ENCODE assay signal across 18 cellular contexts in the genomic region with DNA sequence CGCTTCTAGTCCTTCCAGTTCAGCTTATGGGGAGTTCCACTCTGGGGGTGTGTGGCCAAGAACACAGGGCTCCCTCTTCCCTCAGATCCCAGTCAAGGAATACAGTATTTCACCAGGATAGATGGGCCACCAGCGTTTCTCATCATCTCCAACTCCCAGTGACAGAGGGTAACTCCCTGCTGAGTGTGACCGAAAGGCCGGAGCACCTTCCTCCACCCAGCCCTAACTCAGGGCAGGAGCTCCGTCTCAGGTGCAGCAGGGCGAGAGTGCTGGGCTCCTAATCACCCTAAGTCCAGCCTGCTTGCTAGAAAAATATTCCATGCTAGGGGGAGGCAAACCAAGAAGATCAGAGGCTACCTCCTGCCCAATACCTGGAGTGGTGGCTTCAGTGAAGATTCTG.
A peak's percentile ranks its signal among the peaks of the same experiment; 100 is the strongest.
DNase-seq lines count a peak whose midpoint lies in the region; ATAC-seq lines count a peak whose summit lies in the region.
"Had no signal": no experiment of that assay in that cellular context is flagged by ENCODE, and none has a peak within 500 bp of the region (broad histone marks: within the 10 kb centered on the region; RNA-seq: fewer than 3 reads in every experiment).

No MANE protein-coding gene starts in this region.

- no peak for ATAC-seq in GM18873 (IDR thresholded peaks at IDR 0.05; ENCODE audit: low FRiP score, unreplicated experiment)
- no peak for ATAC-seq in GM21526 (IDR thresholded peaks at IDR 0.05; ENCODE audit: low FRiP score, unreplicated experiment)
- ATAC-seq: natural killer cell; stimulated activated naive CD8-positive, alpha-beta T cell treated with anti-CD3 and anti-CD28 coated beads, Interleukin-15, amount 100 ng/mL, for 72 hours had no signal

- peak overlapping the region; percentile 97 for H3K27ac ChIP-seq in caudate nucleus (ENCODE audit: low read depth, low read length)
- H3K27ac ChIP-seq in temporal lobe (ENCODE audit: low read depth, low read length), result peak overlapping the region; percentile 93
- H3K27ac ChIP-seq: epithelial cell of prostate, parathyroid adenoma had no signal

- peak; percentile 0 for DNase-seq in activated naive CD4-positive, alpha-beta T cell treated with anti-CD3 and anti-CD28 coated beads, Interleukin-2, amount 50 U/mL, for 16 hours
- DNase-seq in activated naive CD4-positive, alpha-beta T cell treated with Interleukin-2 at 50 U/mL for 16 hours, result no peak
- DNase-seq in caudate nucleus (lab: John Stamatoyannopoulos, UW) (no peak), mesenteric fat pad (ENCODE audit: low spot score) (peak; percentile 53), SK-N-DZ (ENCODE audit: low spot score) (no peak)
- DNase-seq: activated CD4-positive, CD25-positive, alpha-beta regulatory T cell treated with anti-CD3 and anti-CD28 coated beads, Interleukin-2, amount 50 U/mL, for 72 hours; mesendoderm; MG63; natural killer cell; NCI-H146; NCI-H526; stimulated activated CD4-positive, alpha-beta T cell treated with anti-CD3 and anti-CD28 coated beads, Interleukin-4, amount 100 ng/mL, for 4 hours; stimulated activated naive CD8-positive, alpha-beta T cell treated with anti-CD3 and anti-CD28 coated beads, Interleukin-15, amount 100 ng/mL, for 72 hours had no signal

Comparison
In these comparisons a context has a peak if more than half of its experiments do, and no peak if none do; other contexts are left out.
1. DNase-seq: peak in activated naive CD4-positive, alpha-beta T cell treated with anti-CD3 and anti-CD28 coated beads, Interleukin-2, amount 50 U/mL, for 16 hours (single experiment) and mesenteric fat pad (single experiment); none in activated naive CD4-positive, alpha-beta T cell treated with Interleukin-2 at 50 U/mL for 16 hours (single experiment), caudate nucleus (0 of 61) and SK-N-DZ (single experiment).